15 cellular contexts compared by ENCODE assay signal in genomic region chr2:31251018-31251417, GRCh38. TPM values are rescaled to one million over a fixed set of nuclear protein-coding genes. Genes with fewer than 3 reads are reported as not detected.
"Had no signal": no experiment of that assay in that cellular context is flagged by ENCODE, and none has a peak within 500 bp of the region (broad histone marks: within the 10 kb centered on the region; RNA-seq: fewer than 3 reads in every experiment).

No MANE protein-coding gene starts in this region.

- H3K27me3 ChIP-seq: neutrophil, upper lobe of left lung had no signal

- DNase-seq: activated CD4-positive, alpha-beta T cell treated with anti-CD3 and anti-CD28 coated beads, Interleukin-2, amount 50 U/mL, for 1 hour; activated naive CD4-positive, alpha-beta T cell; activated naive CD8-positive, alpha-beta T cell treated with anti-CD3 and anti-CD28 coated beads, Interleukin-2, amount 10 ng/mL, durations not matched to agents 7 days and 5 days; effector CD8-positive, alpha-beta T cell; foreskin fibroblast; immature natural killer cell; naive thymus-derived CD8-positive, alpha-beta T cell; stimulated activated CD4-positive, alpha-beta T cell treated with anti-CD3 and anti-CD28 coated beads, Interleukin-2, amount 100 ng/mL, for 48 hours; stimulated activated naive CD4-positive, alpha-beta T cell; upper lobe of left lung had no signal

- H3K4me3 ChIP-seq: lung, upper lobe of left lung had no signal

- H3K9me3 ChIP-seq: neutrophil, upper lobe of left lung had no signal

- H2AFZ ChIP-seq: parathyroid adenoma had no signal

- H3K36me3 ChIP-seq: neutrophil had no signal

- ATAC-seq: activated CD4-positive, CD25-positive, alpha-beta regulatory T cell treated with anti-CD3 and anti-CD28 coated beads, Interleukin-2, amount 50 U/mL, for 24 hours; naive thymus-derived CD8-positive, alpha-beta T cell had no signal

- H3K4me1 ChIP-seq: parathyroid adenoma had no signal

- H3K9ac ChIP-seq: parathyroid adenoma had no signal

- FAIRE-seq: endothelial cell of umbilical vein had no signal

- H3K27ac ChIP-seq: neutrophil, parathyroid adenoma, upper lobe of left lung had no signal

RNA-seq across cellular contexts. Expression of gene CAPN14, which starts 33.7 kb away (rescaled TPM):
- polyA plus RNA-seq: immature natural killer cell had no signal
